Comparison of ENCODE assay signal across 15 cellular contexts in genomic region chr11:131278472-131278871, GRCh38.
"Had no signal": no experiment of that assay in that cellular context is flagged by ENCODE, and none has a peak within 500 bp of the region (broad histone marks: within the 10 kb centered on the region; RNA-seq: fewer than 3 reads in every experiment).

No MANE protein-coding gene starts in this region.

- H3K36me3 ChIP-seq: ascending aorta, esophagus muscularis mucosa, left ventricle myocardium inferior, tibial artery had no signal

- H3K27me3 Mint-ChIP-seq: activated CD4-positive, alpha-beta T cell treated with anti-CD3 and anti-CD28 coated beads, Interleukin-2, amount 10 ng/mL, durations not matched to agents 24 days and 14 days; activated CD8-positive, alpha-beta T cell treated with anti-CD3 and anti-CD28 coated beads for 36 hours; naive B cell; stimulated activated naive B cell treated with anti-CD40 and anti-IgM and Interleukin-4, amounts not matched to agents 10 μg/mL and 1 μg/mL and 100 μg/mL, for 72 hours had no signal

- H3K4me1 Mint-ChIP-seq: activated CD4-positive, alpha-beta T cell treated with anti-CD3 and anti-CD28 coated beads, Interleukin-2, amount 10 ng/mL, durations not matched to agents 24 days and 14 days; naive B cell; stimulated activated naive B cell treated with anti-CD40 and anti-IgM and Interleukin-4, amounts not matched to agents 10 μg/mL and 1 μg/mL and 100 μg/mL, for 72 hours had no signal

- H3K9ac ChIP-seq: parathyroid adenoma had no signal

- H3K79me2 ChIP-seq: parathyroid adenoma had no signal

- H3K27me3 ChIP-seq: ascending aorta, esophagus muscularis mucosa, tibial artery had no signal

- H3K36me3 Mint-ChIP-seq: naive B cell; stimulated activated naive B cell treated with anti-CD40 and anti-IgM and Interleukin-4, amounts not matched to agents 10 μg/mL and 1 μg/mL and 100 μg/mL, for 72 hours had no signal

- H3K9me3 ChIP-seq: ascending aorta, esophagus muscularis mucosa, mucosa of descending colon, tibial artery had no signal

- H2AFZ ChIP-seq: parathyroid adenoma had no signal

- H3K4me3 ChIP-seq: ascending aorta, esophagus muscularis mucosa, left ventricle myocardium inferior, mucosa of descending colon, tibial artery had no signal

- H3K4me1 ChIP-seq: ascending aorta, esophagus muscularis mucosa, left ventricle myocardium inferior, parathyroid adenoma, tibial artery had no signal

- ATAC-seq: activated CD8-positive, alpha-beta T cell treated with anti-CD3 and anti-CD28 coated beads for 36 hours; mucosa of descending colon; stimulated activated naive B cell treated with anti-CD40 and anti-IgM and Interleukin-4, amounts not matched to agents 10 μg/mL and 1 μg/mL and 100 μg/mL, for 72 hours had no signal

- H3K4me3 Mint-ChIP-seq: activated CD4-positive, alpha-beta T cell treated with anti-CD3 and anti-CD28 coated beads, Interleukin-2, amount 10 ng/mL, durations not matched to agents 24 days and 14 days; activated CD8-positive, alpha-beta T cell treated with anti-CD3 and anti-CD28 coated beads for 36 hours; activated naive CD4-positive, alpha-beta T cell treated with anti-CD3 and anti-CD28 coated beads for 36 hours; naive B cell; stimulated activated naive B cell treated with anti-CD40 and anti-IgM and Interleukin-4, amounts not matched to agents 10 μg/mL and 1 μg/mL and 100 μg/mL, for 72 hours had no signal

- H3K27ac ChIP-seq: ascending aorta, esophagus muscularis mucosa, left ventricle myocardium inferior, parathyroid adenoma, tibial artery had no signal

- H3K27ac Mint-ChIP-seq: activated CD4-positive, alpha-beta T cell treated with anti-CD3 and anti-CD28 coated beads, Interleukin-2, amount 10 ng/mL, durations not matched to agents 24 days and 14 days; activated CD8-positive, alpha-beta T cell treated with anti-CD3 and anti-CD28 coated beads for 36 hours; activated naive CD4-positive, alpha-beta T cell treated with anti-CD3 and anti-CD28 coated beads for 36 hours; naive B cell; stimulated activated naive B cell treated with anti-CD40 and anti-IgM and Interleukin-4, amounts not matched to agents 10 μg/mL and 1 μg/mL and 100 μg/mL, for 72 hours had no signal

- DNase-seq: activated CD4-positive, alpha-beta T cell treated with anti-CD3 and anti-CD28 coated beads, Interleukin-2, amount 10 ng/mL, durations not matched to agents 24 days and 14 days; activated CD8-positive, alpha-beta T cell treated with anti-CD3 and anti-CD28 coated beads for 36 hours; activated naive CD4-positive, alpha-beta T cell treated with anti-CD3 and anti-CD28 coated beads for 36 hours; activated T-cell treated with anti-CD3 and anti-CD28 coated beads, Interleukin-2, amount 50 U/mL, for 1 hour; effector CD8-positive, alpha-beta T cell; left ventricle myocardium inferior; mammary epithelial cell; mucosa of descending colon; naive B cell; retina; stimulated activated naive B cell treated with anti-CD40 and anti-IgM and Interleukin-4, amounts not matched to agents 10 μg/mL and 1 μg/mL and 100 μg/mL, for 72 hours; tibial artery had no signal
